16 cellular contexts compared by ENCODE assay signal in genomic region chr2:33135645-33136044, GRCh38.
DNase-seq lines count a peak whose midpoint lies in the region; ATAC-seq and TF ChIP-seq lines count a peak whose summit lies in the region.
"Had no signal": no experiment of that assay in that cellular context is flagged by ENCODE, and none has a peak within 500 bp of the region (broad histone marks: within the 10 kb centered on the region; RNA-seq: fewer than 3 reads in every experiment).

No MANE protein-coding gene starts in this region.

- 0 out of 2 replicates have a peak, but pooled peaks cover 4% of the 10 kb centered on the region for H3K36me3 ChIP-seq in ACC112 (ENCODE audit: insufficient read depth, low read length)
- no peaks in the 10 kb centered on the region for H3K36me3 ChIP-seq in SJCRH30
- no peaks in the 10 kb centered on the region for H3K36me3 ChIP-seq in fibroblast of lung (ENCODE audit: control insufficient read depth, insufficient read depth, low read length)
- no peaks in the 10 kb centered on the region for H3K36me3 ChIP-seq in ovary

- no peaks in the 10 kb centered on the region for H4K20me1 ChIP-seq in fibroblast of lung (ENCODE audit: control insufficient read depth, extremely low read depth, insufficient read depth, low read length)

- H3K9ac ChIP-seq in fibroblast of lung (ENCODE audit: insufficient read depth, low read length): peak overlapping the region; percentile 86

- H3K27ac ChIP-seq in ACC112 (ENCODE audit: low read depth, low read length) (peak overlapping the region; percentile 97), SJCRH30 (peak overlapping the region; percentile 88), fibroblast of lung (ENCODE audit: insufficient read depth, low read length) (peak overlapping the region; percentile 98), ovary (peak overlapping the region in 1 of 2 donors; percentile 90)

- WGBS in ovary, 3 donors: 3 to 10% (median 6%) methylated on average over 4 of the region's 4 CpGs

- no peak for TF ChIP-seq EP300 in ovary (IDR thresholded peaks at IDR 0.05)

- intact Hi-C loops in ovary (cut with DNase I): loop anchor here in 1 of 4 donors (10.0 kb wide), 1 partner anchor 79 kb away; no protein-coding TSS in a partner anchor

- no peak for TF ChIP-seq POLR2A in ovary (IDR thresholded peaks at IDR 0.05)

- H3K4me3 ChIP-seq in ACC112 (ENCODE audit: low read depth, low read length): peak overlapping the region; percentile 96
- peak overlapping the region; percentile 51 for H3K4me3 ChIP-seq in SJCRH30
- peak overlapping the region; percentile 91 to 96 (median 94) for H3K4me3 ChIP-seq in fibroblast of lung (replicated peaks in 1 of 4; ENCODE audit: control extremely low read depth in 1 of 4, insufficient read depth in 1 of 4, low read depth in 3 of 4, low read length in 4 of 4)
- peak overlapping the region; percentile 26 for H3K4me3 ChIP-seq in ovary

- no peak for ATAC-seq in GM18498 (IDR thresholded peaks at IDR 0.05; ENCODE audit: unreplicated experiment)

- TF ChIP-seq CTCF in fibroblast of lung (conservative IDR thresholded peaks at IDR 0.05 in 1 of 2, IDR thresholded peaks at IDR 0.05 in 1 of 2; ENCODE audit: low read depth in 1 of 2, low read length in 2 of 2) (no peak), ovary (IDR thresholded peaks at IDR 0.05) (no peak)

- DNase-seq in SJCRH30 (peak in 1 of 2 experiments; percentile 47), fibroblast of lung (ENCODE audit: low read depth in 2 of 2) (peak; percentile 48 to 59), ovary (no peak), NCI-H2029 treated with DMSO at 0.1 percent for 48 hours (lab: John Stamatoyannopoulos, UW) (no peak), NCI-H2107 treated with DMSO at 0.1 percent for 48 hours (lab: John Stamatoyannopoulos, UW; ENCODE audit: unreplicated experiment) (no peak), DMS114 treated with DMSO at 0.1 percent for 48 hours (lab: John Stamatoyannopoulos, UW; ENCODE audit: unreplicated experiment) (no peak)
- DNase-seq: ACHN; activated CD8-positive, alpha-beta memory T cell treated with anti-CD3 and anti-CD28 coated beads, Interleukin-2, amount 50 U/mL, for 48 hours; activated naive CD8-positive, alpha-beta T cell treated with anti-CD3 and anti-CD28 coated beads for 36 hours; DMS 273 treated with DMSO at 0.1 percent for 48 hours; endodermal cell; H7; NCI-H1105 treated with DMSO at 0.1 percent for 48 hours; small intestine had no signal

- H3K27me3 ChIP-seq in ACC112 (ENCODE audit: insufficient read depth, low read length): no peaks in the 10 kb centered on the region
- H3K27me3 ChIP-seq in SJCRH30: no peaks in the 10 kb centered on the region
- no peaks in the 10 kb centered on the region for H3K27me3 ChIP-seq in fibroblast of lung (ENCODE audit: control insufficient read depth, insufficient read depth, low read length)
- no peaks in the 10 kb centered on the region for H3K27me3 ChIP-seq in ovary

- peaks cover 51% of the 10 kb centered on the region for H3K79me2 ChIP-seq in ACC112 (ENCODE audit: control insufficient read depth, insufficient read depth, low read length, unreplicated experiment)
- H3K79me2 ChIP-seq in fibroblast of lung (ENCODE audit: control insufficient read depth, insufficient read depth, low read length): peaks cover 51% of the 10 kb centered on the region

- H3K9me3 ChIP-seq in SJCRH30 (replicated peaks) (no peaks in the 10 kb centered on the region), fibroblast of lung (ENCODE audit: control insufficient read depth, insufficient read depth, low read depth, low read length) (no peaks in the 10 kb centered on the region), ovary (no peaks in the 10 kb centered on the region)

- H3K4me2 ChIP-seq in fibroblast of lung (ENCODE audit: extremely low read depth, insufficient read depth, low read length): peak overlapping the region; percentile 96

- H3K4me1 ChIP-seq in ACC112 (ENCODE audit: control insufficient read depth, insufficient read depth, low read length, unreplicated experiment): peaks cover 46% of the 10 kb centered on the region
- peaks cover 22% of the 10 kb centered on the region for H3K4me1 ChIP-seq in SJCRH30
- H3K4me1 ChIP-seq in fibroblast of lung (ENCODE audit: control insufficient read depth, extremely low read depth, insufficient read depth, low read length): peaks cover 16% of the 10 kb centered on the region
- peaks cover 12% of the 10 kb centered on the region for H3K4me1 ChIP-seq in ovary (ENCODE audit: insufficient read depth)

- H2AFZ ChIP-seq in ACC112 (ENCODE audit: low read length, unreplicated experiment) (peak overlapping the region; percentile 39), fibroblast of lung (ENCODE audit: low read length) (no peak overlapping the region)

Comparison
In these comparisons a context has a peak if more than half of its experiments do, and no peak if none do; other contexts are left out.
1. H3K4me3 ChIP-seq: peak in every context shown above with its lines; median percentile 96 in ACC112; 94 in fibroblast of lung; 51 in SJCRH30; 26 in ovary.
2. DNase-seq: peak in fibroblast of lung (2 of 2); none in ovary (0 of 5), NCI-H2029 treated with DMSO at 0.1 percent for 48 hours (single experiment), NCI-H2107 treated with DMSO at 0.1 percent for 48 hours (single experiment) and DMS114 treated with DMSO at 0.1 percent for 48 hours (single experiment).